ENCODE assay signal across 3 cellular contexts in the genomic region with DNA sequence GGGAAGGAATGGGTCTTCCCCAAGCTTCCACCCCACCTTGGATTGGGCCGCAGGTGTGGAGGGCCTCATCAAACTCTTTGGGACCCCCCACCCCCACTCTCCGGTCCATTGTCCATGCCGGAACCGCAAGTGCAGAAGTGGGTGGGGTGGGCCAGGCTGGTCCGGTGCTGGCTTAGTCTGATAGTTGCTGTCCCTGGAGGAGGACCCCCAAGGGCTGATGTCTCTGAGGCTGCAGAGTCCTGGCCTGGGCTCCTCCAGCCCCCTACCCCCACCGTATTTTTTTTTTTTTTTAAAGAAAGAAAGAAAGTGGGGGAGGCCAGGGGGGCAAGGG.
TF ChIP-seq lines count a peak whose summit lies in the region.

No MANE protein-coding gene starts in this region.

TF ChIP-seq in SK-N-SH, 30 proteins besides CTCF, POLR2A, EP300 and RAD21:
- TF ChIP-seq, protein P1, sequence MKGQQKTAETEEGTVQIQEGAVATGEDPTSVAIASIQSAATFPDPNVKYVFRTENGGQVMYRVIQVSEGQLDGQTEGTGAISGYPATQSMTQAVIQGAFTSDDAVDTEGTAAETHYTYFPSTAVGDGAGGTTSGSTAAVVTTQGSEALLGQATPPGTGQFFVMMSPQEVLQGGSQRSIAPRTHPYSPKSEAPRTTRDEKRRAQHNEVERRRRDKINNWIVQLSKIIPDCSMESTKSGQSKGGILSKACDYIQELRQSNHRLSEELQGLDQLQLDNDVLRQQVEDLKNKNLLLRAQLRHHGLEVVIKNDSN (IDR thresholded peaks at IDR 0.05; ENCODE audit: borderline replicate concordance, low read depth): no peak
- TF ChIP-seq JUND (IDR thresholded peaks at IDR 0.05): no peak
- no peak for TF ChIP-seq MEF2A (IDR thresholded peaks at IDR 0.05; ENCODE audit: borderline replicate concordance, low read depth)
- no peak for TF ChIP-seq RXRA (IDR thresholded peaks at IDR 0.05; ENCODE audit: borderline replicate concordance, low read depth)
- no peak for TF ChIP-seq TCF12 (IDR thresholded peaks at IDR 0.05)
- TF ChIP-seq EZH2phosphoT487 (IDR thresholded peaks at IDR 0.05; ENCODE audit: borderline replicate concordance, low read depth): no peak
- TF ChIP-seq TEAD4 (IDR thresholded peaks at IDR 0.05; ENCODE audit: borderline replicate concordance, insufficient read depth): no peak
- no peak for TF ChIP-seq CHD2 (IDR thresholded peaks at IDR 0.05; ENCODE audit: low read length, partially characterized antibody)

TF ChIP-seq in SK-N-SH treated with all-trans-retinoic acid at 6 μM for 48 hours, 23 proteins besides CTCF, POLR2A, EP300 and RAD21:
- TF ChIP-seq RARB (CRISPR knock-in tag; IDR thresholded peaks at IDR 0.05) (no peak), OSR1 (CRISPR knock-in tag; IDR thresholded peaks at IDR 0.05) (no peak), ZNF70 (CRISPR knock-in tag; IDR thresholded peaks at IDR 0.05) (no peak), ISL1 (CRISPR knock-in tag; IDR thresholded peaks at IDR 0.05) (no peak), ZFP3 (CRISPR knock-in tag; IDR thresholded peaks at IDR 0.05) (no peak), PATZ1 (CRISPR knock-in tag; IDR thresholded peaks at IDR 0.05; ENCODE audit: borderline replicate concordance) (no peak)
TF ChIP-seq in SK-N-SH treated with all-trans-retinoic acid at 6 μM for 48 hours: peak in this region for 0.

TF ChIP-seq in H1, 55 proteins besides CTCF, POLR2A, EP300 and RAD21:
- TF ChIP-seq CTBP2 (IDR thresholded peaks at IDR 0.05; ENCODE audit: borderline replicate concordance, insufficient read depth, insufficient read length, low read length): no peak
